Comparison of ENCODE assay signal across 8 cellular contexts in genomic region chr18:74310411-74310810, GRCh38. TPM values are rescaled to one million over a fixed set of nuclear protein-coding genes. Genes with fewer than 3 reads are reported as not detected.
A peak's percentile ranks its signal among the peaks of the same experiment; 100 is the strongest.
DNase-seq lines count a peak whose midpoint lies in the region; ATAC-seq, FAIRE-seq and TF ChIP-seq lines count a peak whose summit lies in the region.

No MANE protein-coding gene starts in this region.

- peaks cover 34% of the 10 kb centered on the region for H3K27me3 Mint-ChIP-seq in activated CD4-positive, alpha-beta T cell treated with anti-CD3 and anti-CD28 coated beads, Interleukin-2, amount 10 ng/mL, durations not matched to agents 7 days and 5 days

- no peaks in the 10 kb centered on the region for H3K9me3 Mint-ChIP-seq in activated CD4-positive, alpha-beta T cell treated with anti-CD3 and anti-CD28 coated beads, Interleukin-2, amount 10 ng/mL, durations not matched to agents 7 days and 5 days

- no peaks in the 10 kb centered on the region for H3K27me3 ChIP-seq in RWPE2 (ENCODE audit: insufficient read depth, poor library complexity, severe bottlenecking)

- H3K4me3 ChIP-seq in RWPE2 (ENCODE audit: severe bottlenecking) = no peak overlapping the region

- no peak overlapping the region for H3K4me3 Mint-ChIP-seq in activated CD4-positive, alpha-beta T cell treated with anti-CD3 and anti-CD28 coated beads, Interleukin-2, amount 10 ng/mL, durations not matched to agents 7 days and 5 days

- peak; percentile 66 for TF ChIP-seq CTCF in RWPE2 (IDR thresholded peaks at IDR 0.05; ENCODE audit: poor library complexity, severe bottlenecking)
- TF ChIP-seq CTCF in D721Med (IDR thresholded peaks at IDR 0.05; ENCODE audit: insufficient read depth, missing control alignments) = no peak

- ATAC-seq in HG02981 (IDR thresholded peaks at IDR 0.05; ENCODE audit: unreplicated experiment) = peak; percentile 80
- ATAC-seq in RWPE2 (ENCODE audit: low read depth) = peak; percentile 100

- peak; percentile 44 for DNase-seq in activated CD4-positive, alpha-beta T cell treated with anti-CD3 and anti-CD28 coated beads, Interleukin-2, amount 10 ng/mL, durations not matched to agents 7 days and 5 days
- no peak for DNase-seq in activated CD4-positive, alpha-beta T cell treated with anti-CD3 and anti-CD28 coated beads for 4 hours
- DNase-seq in RWPE2 (ENCODE audit: low spot score) (no peak), glomerular visceral epithelial cell (ENCODE audit: extremely low spot score) (peak; percentile 62), urothelium cell line (ENCODE audit: low spot score) (peak; percentile 47), anterior cingulate cortex (lab: John Stamatoyannopoulos, UW) (no peak), D721Med (ENCODE audit: insufficient read length, low spot score) (no peak)

- FAIRE-seq in urothelium cell line (lab: Jason Lieb, UNC) (no peak), D721Med (lab: Jason Lieb, UNC) (no peak)

- no peaks in the 10 kb centered on the region for H3K9me3 ChIP-seq in RWPE2 (ENCODE audit: severe bottlenecking)

- peaks cover 6% of the 10 kb centered on the region for H3K4me1 Mint-ChIP-seq in activated CD4-positive, alpha-beta T cell treated with anti-CD3 and anti-CD28 coated beads, Interleukin-2, amount 10 ng/mL, durations not matched to agents 7 days and 5 days

- CTCF ChIA-PET in activated CD4-positive, alpha-beta T cell treated with anti-CD3 and anti-CD28 coated beads, Interleukin-2, amount 10 ng/mL, durations not matched to agents 7 days and 5 days (lab: Charles Lee) = interaction anchor here (0.9 to 1.2 kb wide), 3 partner anchors 43 to 183 kb away, joined by 3 to 4 read pairs (median 4); no protein-coding TSS in a partner anchor

- H3K36me3 Mint-ChIP-seq in activated CD4-positive, alpha-beta T cell treated with anti-CD3 and anti-CD28 coated beads, Interleukin-2, amount 10 ng/mL, durations not matched to agents 7 days and 5 days (ENCODE audit: low read depth) = no peaks in the 10 kb centered on the region

- peaks cover 6% of the 10 kb centered on the region for H3K4me1 ChIP-seq in RWPE2 (ENCODE audit: insufficient read depth, poor library complexity, severe bottlenecking)

- H3K36me3 ChIP-seq in RWPE2 (ENCODE audit: low read depth) = no peaks in the 10 kb centered on the region

- POLR2A ChIA-PET in activated CD4-positive, alpha-beta T cell treated with anti-CD3 and anti-CD28 coated beads, Interleukin-2, amount 10 ng/mL, durations not matched to agents 7 days and 5 days (lab: Charles Lee) = no interaction called here

- H3K27ac ChIP-seq in RWPE2 (ENCODE audit: poor library complexity, severe bottlenecking) = no peak overlapping the region

- H3K27ac Mint-ChIP-seq in activated CD4-positive, alpha-beta T cell treated with anti-CD3 and anti-CD28 coated beads, Interleukin-2, amount 10 ng/mL, durations not matched to agents 7 days and 5 days = no peak overlapping the region

RNA-seq across cellular contexts. Expression of gene C18orf63, which starts 5.2 kb away (rescaled TPM):
- not detected for total RNA-seq in activated CD4-positive, alpha-beta T cell treated with anti-CD3 and anti-CD28 coated beads, Interleukin-2, amount 10 ng/mL, durations not matched to agents 7 days and 5 days

RNA-seq across cellular contexts. Expression of gene CYB5A, which starts 18.6 kb away (rescaled TPM):
- 10 to 100 TPM; 30.6 to 32.3 TPM for total RNA-seq in activated CD4-positive, alpha-beta T cell treated with anti-CD3 and anti-CD28 coated beads, Interleukin-2, amount 10 ng/mL, durations not matched to agents 7 days and 5 days

Comparison
In these comparisons a context has a peak if more than half of its experiments do, and no peak if none do; other contexts are left out.
1. DNase-seq: peak in activated CD4-positive, alpha-beta T cell treated with anti-CD3 and anti-CD28 coated beads, Interleukin-2, amount 10 ng/mL, durations not matched to agents 7 days and 5 days (single experiment), glomerular visceral epithelial cell (single experiment) and urothelium cell line (single experiment); none in activated CD4-positive, alpha-beta T cell treated with anti-CD3 and anti-CD28 coated beads for 4 hours (0 of 2), RWPE2 (single experiment), anterior cingulate cortex (0 of 58) and D721Med (single experiment).